28 cellular contexts compared by ENCODE assay signal in the genomic region with DNA sequence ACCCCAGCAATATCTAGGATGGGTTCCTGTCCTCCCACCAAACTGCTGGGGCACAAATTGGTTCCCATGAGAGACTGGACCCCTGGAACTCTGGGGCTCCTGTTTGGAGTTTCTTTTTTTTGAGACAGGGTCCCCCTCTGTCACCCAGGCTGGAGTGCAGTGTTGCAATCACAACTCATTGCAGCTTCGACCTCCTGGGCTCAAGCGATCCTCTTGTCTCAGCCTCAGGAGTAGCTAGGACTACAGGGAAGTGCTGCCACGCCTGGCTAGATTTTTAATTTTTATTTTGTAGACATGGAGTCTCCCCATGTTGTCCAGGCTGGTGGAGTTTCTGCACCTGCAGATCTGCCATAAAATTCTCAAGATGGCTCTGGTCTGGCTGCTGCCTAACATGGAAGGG.
"Had no signal": no experiment of that assay in that cellular context is flagged by ENCODE, and none has a peak within 500 bp of the region (broad histone marks: within the 10 kb centered on the region; RNA-seq: fewer than 3 reads in every experiment).

No MANE protein-coding gene starts in this region.

- DNase-seq: stimulated activated CD4-positive, alpha-beta T cell treated with anti-CD3 and anti-CD28 coated beads, Interleukin-2, amount 100 ng/mL, for 48 hours; stimulated activated CD4-positive, alpha-beta T cell treated with anti-CD3 and anti-CD28 coated beads, Interleukin-4, amount 100 ng/mL, for 1 hour; stimulated activated CD4-positive, alpha-beta T cell treated with anti-CD3 and anti-CD28 coated beads, Interleukin-4, amount 100 ng/mL, for 24 hours; stimulated activated CD4-positive, alpha-beta T cell treated with anti-CD3 and anti-CD28 coated beads, Interleukin-4, amount 100 ng/mL, for 4 hours; stimulated activated CD8-positive, alpha-beta memory T cell treated with anti-CD3 and anti-CD28 coated beads, Interleukin-4, amount 100 ng/mL, for 48 hours; stimulated activated naive B cell treated with anti-CD40 and anti-IgM and Interleukin-4, amounts not matched to agents 10 μg/mL and 1 μg/mL and 100 μg/mL, for 72 hours; stimulated activated naive CD4-positive, alpha-beta T cell; stimulated activated naive CD4-positive, alpha-beta T cell treated with Interleukin-2 at 50 U/mL for 16 hours; stimulated activated naive CD8-positive, alpha-beta T cell treated with anti-CD3 and anti-CD28 coated beads, Interleukin-15, amount 100 ng/mL, for 72 hours; stimulated activated naive CD8-positive, alpha-beta T cell treated with anti-CD3 and anti-CD28 coated beads, Interleukin-15, Interleukin-2, amounts not matched to agents 100 U/mL and 50 U/mL, for 24 hours; stomach; substantia nigra; testis; thyroid gland; tibial artery; transverse colon; trophoblast cell; upper lobe of left lung; upper lobe of right lung; uterus had no signal

- H3K4me3 ChIP-seq: stomach, suprapubic skin, testis, thoracic aorta, thyroid gland, tibial artery, tibial nerve, transverse colon, upper lobe of left lung, upper lobe of right lung, uterus, vagina had no signal

- H3K27me3 ChIP-seq: stomach, suprapubic skin, testis, thyroid gland, tibial artery, tibial nerve, transverse colon, upper lobe of left lung, uterus, vagina had no signal

- H3K9me3 ChIP-seq: suprapubic skin, testis, thoracic aorta, thyroid gland, upper lobe of left lung, upper lobe of right lung, uterus, vagina had no signal

- H3K4me3 Mint-ChIP-seq: stimulated activated memory B cell treated with anti-CD40 and anti-IgM and Interleukin-4, amounts not matched to agents 10 μg/mL and 1 μg/mL and 100 μg/mL, for 72 hours; stimulated activated naive B cell treated with anti-CD40 and anti-IgM and Interleukin-4, amounts not matched to agents 10 μg/mL and 1 μg/mL and 100 μg/mL, for 72 hours; stimulated activated naive CD8-positive, alpha-beta T cell treated with anti-CD3 and anti-CD28 coated beads, Interleukin-15, amount 100 ng/mL, for 72 hours; stimulated activated naive CD8-positive, alpha-beta T cell treated with anti-CD3 and anti-CD28 coated beads, Interleukin-15, Interleukin-2, amounts not matched to agents 100 ng/mL and 50 ng/mL, for 24 hours; type B pancreatic cell had no signal

- H3K4me1 Mint-ChIP-seq: stimulated activated memory B cell treated with anti-CD40 and anti-IgM and Interleukin-4, amounts not matched to agents 10 μg/mL and 1 μg/mL and 100 μg/mL, for 72 hours; stimulated activated naive B cell treated with anti-CD40 and anti-IgM and Interleukin-4, amounts not matched to agents 10 μg/mL and 1 μg/mL and 100 μg/mL, for 72 hours; stimulated activated naive CD8-positive, alpha-beta T cell treated with anti-CD3 and anti-CD28 coated beads, Interleukin-15, amount 100 ng/mL, for 72 hours had no signal

- H3K36me3 Mint-ChIP-seq: stimulated activated memory B cell treated with anti-CD40 and anti-IgM and Interleukin-4, amounts not matched to agents 10 μg/mL and 1 μg/mL and 100 μg/mL, for 72 hours; type B pancreatic cell had no signal

- H3K36me3 ChIP-seq: stomach, suprapubic skin, thoracic aorta, thyroid gland, tibial artery, tibial nerve, transverse colon, upper lobe of left lung, upper lobe of right lung, uterus, vagina had no signal

- H3K27ac ChIP-seq: stomach, suprapubic skin, testis, thoracic aorta, thyroid gland, tibial artery, tibial nerve, transverse colon, upper lobe of left lung, upper lobe of right lung, uterus, vagina had no signal

- FAIRE-seq: urothelium cell line had no signal

- H3K4me1 ChIP-seq: stomach, suprapubic skin, testis, thyroid gland, tibial artery, transverse colon, upper lobe of left lung, upper lobe of right lung, uterus, vagina had no signal

- ATAC-seq: stimulated activated memory B cell treated with anti-CD40 and anti-IgM and Interleukin-4, amounts not matched to agents 10 μg/mL and 1 μg/mL and 100 μg/mL, for 72 hours; stimulated activated naive B cell treated with anti-CD40 and anti-IgM and Interleukin-4, amounts not matched to agents 10 μg/mL and 1 μg/mL and 100 μg/mL, for 72 hours; stimulated activated naive CD8-positive, alpha-beta T cell treated with anti-CD3 and anti-CD28 coated beads, Interleukin-15, amount 100 ng/mL, for 72 hours; stimulated activated naive CD8-positive, alpha-beta T cell treated with anti-CD3 and anti-CD28 coated beads, Interleukin-15, Interleukin-2, amounts not matched to agents 100 U/mL and 50 U/mL, for 24 hours; upper lobe of right lung had no signal

- H3K27ac Mint-ChIP-seq: stimulated activated memory B cell treated with anti-CD40 and anti-IgM and Interleukin-4, amounts not matched to agents 10 μg/mL and 1 μg/mL and 100 μg/mL, for 72 hours; stimulated activated naive B cell treated with anti-CD40 and anti-IgM and Interleukin-4, amounts not matched to agents 10 μg/mL and 1 μg/mL and 100 μg/mL, for 72 hours; stimulated activated naive CD8-positive, alpha-beta T cell treated with anti-CD3 and anti-CD28 coated beads, Interleukin-15, amount 100 ng/mL, for 72 hours; stimulated activated naive CD8-positive, alpha-beta T cell treated with anti-CD3 and anti-CD28 coated beads, Interleukin-15, Interleukin-2, amounts not matched to agents 100 ng/mL and 50 ng/mL, for 24 hours had no signal
